Comparison of ENCODE assay signal across 15 cellular contexts in genomic region chr1:25006770-25007169, GRCh38.
A peak's percentile ranks its signal among the peaks of the same experiment; 100 is the strongest.
DNase-seq lines count a peak whose midpoint lies in the region; ATAC-seq, FAIRE-seq and TF ChIP-seq lines count a peak whose summit lies in the region.
"Had no signal": no experiment of that assay in that cellular context is flagged by ENCODE, and none has a peak within 500 bp of the region (broad histone marks: within the 10 kb centered on the region; RNA-seq: fewer than 3 reads in every experiment).

No MANE protein-coding gene starts in this region.

- H4K20me1 ChIP-seq in astrocyte (ENCODE audit: insufficient read depth, low read length), result no peaks in the 10 kb centered on the region

- no peak for ATAC-seq in GM19455 (IDR thresholded peaks at IDR 0.05; ENCODE audit: unreplicated experiment)

- no peak overlapping the region for H3K27ac Mint-ChIP-seq in astrocyte (ENCODE audit: unreplicated experiment)
- H3K27ac Mint-ChIP-seq: HFFc6 had no signal

- H2AFZ ChIP-seq in astrocyte (ENCODE audit: low read depth, low read length), result no peak overlapping the region

- H3K36me3 ChIP-seq in astrocyte (ENCODE audit: insufficient read depth, low read length), result no peaks in the 10 kb centered on the region

- no peaks in the 10 kb centered on the region for H3K79me2 ChIP-seq in astrocyte (ENCODE audit: insufficient read depth, low read length)

- peak overlapping the region; percentile 59 for H3K4me2 ChIP-seq in astrocyte (ENCODE audit: low read length)
- H3K4me2 ChIP-seq: SK-N-SH had no signal

- DNase-seq in NCI-H748 (lab: John Stamatoyannopoulos, UW; ENCODE audit: unreplicated experiment) (peak; percentile 16), NCI-H748 treated with DMSO at 0.1 percent for 48 hours (lab: John Stamatoyannopoulos, UW) (no peak), HT-29 (ENCODE audit: low spot score) (peak; percentile 14), astrocyte (ENCODE audit: low read depth) (peak; percentile 29), non-pigmented ciliary epithelial cell (ENCODE audit: low read depth) (peak; percentile 6), D721Med (ENCODE audit: insufficient read length, low spot score) (no peak), KG1 (lab: John Stamatoyannopoulos, UW) (no peak)
- DNase-seq: activated CD4-positive, CD25-positive, alpha-beta regulatory T cell treated with anti-CD3 and anti-CD28 coated beads, Interleukin-2, amount 50 U/mL, for 72 hours; erythroblast; HFFc6; NCI-H1092 treated with DMSO at 0.1 percent for 48 hours; SK-N-SH; stimulated activated CD4-positive, alpha-beta T cell treated with anti-CD3 and anti-CD28 coated beads, Interleukin-15, amount 100 ng/mL, for 24 hours had no signal

- FAIRE-seq in astrocyte (lab: Jason Lieb, UNC) (no peak), D721Med (lab: Jason Lieb, UNC) (no peak)

- no peak overlapping the region for H3K4me3 Mint-ChIP-seq in astrocyte (ENCODE audit: unreplicated experiment)
- H3K4me3 Mint-ChIP-seq: HFFc6 had no signal

- H3K27ac ChIP-seq in astrocyte (ENCODE audit: low read depth, low read length), result no peak overlapping the region

- peak overlapping the region; percentile 10 for H3K9ac ChIP-seq in astrocyte (ENCODE audit: low read length)
- H3K9ac ChIP-seq: SK-N-SH had no signal

- H3K4me3 ChIP-seq in astrocyte (ENCODE audit: insufficient read depth, low read depth, low read length), result no peak overlapping the region
- H3K4me3 ChIP-seq: lung had no signal

- peaks cover 12% of the 10 kb centered on the region for H3K4me1 Mint-ChIP-seq in astrocyte (ENCODE audit: low read depth, unreplicated experiment)

- H3K36me3 Mint-ChIP-seq in astrocyte (ENCODE audit: low read depth, unreplicated experiment), result no peaks in the 10 kb centered on the region

- H3K9me3 Mint-ChIP-seq in astrocyte (ENCODE audit: unreplicated experiment), result no peaks in the 10 kb centered on the region
- H3K9me3 Mint-ChIP-seq: HFFc6 had no signal

- H3K27me3 ChIP-seq in astrocyte (ENCODE audit: insufficient read depth, low read length), result peaks cover 13% of the 10 kb centered on the region

- no peaks in the 10 kb centered on the region for H3K9me3 ChIP-seq in astrocyte (ENCODE audit: insufficient read depth, low read depth, low read length)
- H3K9me3 ChIP-seq: SK-N-SH had no signal

- H3K27me3 Mint-ChIP-seq in astrocyte (ENCODE audit: low read depth, unreplicated experiment), result peaks cover 29% of the 10 kb centered on the region

- H3K4me1 ChIP-seq in astrocyte (ENCODE audit: insufficient read depth, low read length), result peaks cover 8% of the 10 kb centered on the region

- no peak for TF ChIP-seq CTCF in astrocyte (IDR thresholded peaks at IDR 0.05; ENCODE audit: insufficient read depth, low read depth, low read length)
- TF ChIP-seq CTCF in D721Med (IDR thresholded peaks at IDR 0.05; ENCODE audit: insufficient read depth, missing control alignments), result no peak

Comparison
In these comparisons a context has a peak if more than half of its experiments do, and no peak if none do; other contexts are left out.
1. DNase-seq: peak in NCI-H748 (single experiment), HT-29 (single experiment), astrocyte (single experiment) and non-pigmented ciliary epithelial cell (single experiment); none in NCI-H748 treated with DMSO at 0.1 percent for 48 hours (single experiment), D721Med (single experiment) and KG1 (single experiment).